In genomic region chr2:149021271-149021719, GRCh38 we compare ENCODE assay signal across 10 cellular contexts. TPM values are rescaled to one million over a fixed set of nuclear protein-coding genes. Genes with fewer than 3 reads are reported as not detected.
DNase-seq lines count a peak whose midpoint lies in the region; ATAC-seq and TF ChIP-seq lines count a peak whose summit lies in the region.
"Had no signal": no experiment of that assay in that cellular context is flagged by ENCODE, and none has a peak within 500 bp of the region (broad histone marks: within the 10 kb centered on the region; RNA-seq: fewer than 3 reads in every experiment).

No MANE protein-coding gene starts in this region.

- H3K4me3 Mint-ChIP-seq in activated CD4-positive, alpha-beta T cell treated with anti-CD3 and anti-CD28 coated beads for 36 hours: no peak overlapping the region

- DNase-seq in GM10248 (ENCODE audit: extremely low spot score) (peak; percentile 42), MV-4-11 (lab: John Stamatoyannopoulos, UW) (peak; percentile 92), posterior cingulate gyrus (no peak), T-helper 9 cell (no peak)
- DNase-seq in effector CD4-positive, alpha-beta T cell: no peak
- DNase-seq in activated CD4-positive, alpha-beta T cell treated with anti-CD3 and anti-CD28 coated beads for 36 hours: no peak
- DNase-seq: kidney had no signal

- H3K36me3 Mint-ChIP-seq in activated CD4-positive, alpha-beta T cell treated with anti-CD3 and anti-CD28 coated beads for 36 hours (ENCODE audit: low read depth): no peaks in the 10 kb centered on the region

- POLR2A ChIA-PET in GM10248 (lab: Yijun Ruan, JAX): no interaction called here
- POLR2A ChIA-PET in activated CD4-positive, alpha-beta T cell treated with anti-CD3 and anti-CD28 coated beads for 36 hours (lab: Charles Lee): no interaction called here

- no peaks in the 10 kb centered on the region for H3K9me3 Mint-ChIP-seq in activated CD4-positive, alpha-beta T cell treated with anti-CD3 and anti-CD28 coated beads for 36 hours (ENCODE audit: low read depth)

- H3K27ac Mint-ChIP-seq in activated CD4-positive, alpha-beta T cell treated with anti-CD3 and anti-CD28 coated beads for 36 hours: no peak overlapping the region

- peaks cover 2% of the 10 kb centered on the region for H3K4me1 Mint-ChIP-seq in activated CD4-positive, alpha-beta T cell treated with anti-CD3 and anti-CD28 coated beads for 36 hours

- intact Hi-C loops in activated CD4-positive, alpha-beta T cell treated with anti-CD3 and anti-CD28 coated beads for 36 hours (cut with DNase I, micrococcal nuclease): no loop called here
- intact Hi-C loops in posterior cingulate gyrus (cut with DNase I): no loop called here

- ATAC-seq in GM19455 (IDR thresholded peaks at IDR 0.05; ENCODE audit: unreplicated experiment) (peak; percentile 64), HG02973 (IDR thresholded peaks at IDR 0.05; ENCODE audit: unreplicated experiment) (peak; percentile 65)
- ATAC-seq in activated CD4-positive, alpha-beta T cell treated with anti-CD3 and anti-CD28 coated beads for 36 hours: no peak
- ATAC-seq: K562 had no signal

- no peak for TF ChIP-seq CTCF in GM10248 (IDR thresholded peaks at IDR 0.05; ENCODE audit: control extremely low read depth, extremely low read depth, low read depth, missing control alignments)

- CTCF ChIA-PET in GM10248 (lab: Yijun Ruan, JAX): interaction anchor here (1.0 to 13.4 kb wide), 3 partner anchors 12 to 540 kb away, joined by 3 to 259 read pairs (median 6); partner anchors contain the start of gene LYPD6B
- CTCF ChIA-PET in activated CD4-positive, alpha-beta T cell treated with anti-CD3 and anti-CD28 coated beads for 36 hours (lab: Charles Lee): no interaction called here

- peaks cover 1% of the 10 kb centered on the region for H3K27me3 Mint-ChIP-seq in activated CD4-positive, alpha-beta T cell treated with anti-CD3 and anti-CD28 coated beads for 36 hours

RNA-seq across cellular contexts. Expression of gene LYPD6B, which starts 17.2 kb away (rescaled TPM):
- total RNA-seq in activated CD4-positive, alpha-beta T cell treated with anti-CD3 and anti-CD28 coated beads for 36 hours: not detected
- total RNA-seq: K562 had no signal

Comparison
In these comparisons a context has a peak if more than half of its experiments do, and no peak if none do; other contexts are left out.
1. DNase-seq: peak in GM10248 (single experiment) and MV-4-11 (single experiment); none in effector CD4-positive, alpha-beta T cell (single experiment), activated CD4-positive, alpha-beta T cell treated with anti-CD3 and anti-CD28 coated beads for 36 hours (single experiment), posterior cingulate gyrus (0 of 10) and T-helper 9 cell (single experiment).